Comparison of ENCODE assay signal across 14 cellular contexts in genomic region chr19:18651300-18651699, GRCh38. TPM values are rescaled to one million over a fixed set of nuclear protein-coding genes. Genes with fewer than 3 reads are reported as not detected.
DNase-seq lines count a peak whose midpoint lies in the region; ATAC-seq, FAIRE-seq and TF ChIP-seq lines count a peak whose summit lies in the region.
"Had no signal": no experiment of that assay in that cellular context is flagged by ENCODE, and none has a peak within 500 bp of the region (broad histone marks: within the 10 kb centered on the region; RNA-seq: fewer than 3 reads in every experiment).

No MANE protein-coding gene starts in this region.

- intact Hi-C loops in kidney (cut with DNase I), result no loop called here

- H3K4me1 ChIP-seq in BLaER1 (peaks cover 73% of the 10 kb centered on the region), kidney (ENCODE audit: control insufficient read depth in 1 of 2, insufficient read depth in 1 of 2, low read depth in 1 of 2, low read length in 2 of 2) (peaks cover 30 to 44% of the 10 kb centered on the region in 2 donors), skeletal muscle satellite cell (ENCODE audit: control insufficient read depth, insufficient read depth, low read length) (peaks cover 47% of the 10 kb centered on the region)
- H3K4me1 ChIP-seq in effector memory CD4-positive, alpha-beta T cell (ENCODE audit: control insufficient read depth, insufficient read depth, low read length, poor library complexity, severe bottlenecking), result no peaks in the 10 kb centered on the region

- no peak overlapping the region for H3K4me3 ChIP-seq in BLaER1
- H3K4me3 ChIP-seq in brain microvascular endothelial cell (ENCODE audit: low read depth, low read length), result no peak overlapping the region
- no peak overlapping the region for H3K4me3 ChIP-seq in kidney (ENCODE audit: low read length in 2 of 2)
- peak overlapping the region; percentile 50 for H3K4me3 ChIP-seq in skeletal muscle satellite cell (ENCODE audit: low read length)
- H3K4me3 ChIP-seq in effector memory CD4-positive, alpha-beta T cell (ENCODE audit: insufficient read depth, low read depth, low read length, poor library complexity, severe bottlenecking), result no peak overlapping the region

- DNase-seq in brain microvascular endothelial cell (no peak), kidney (no peak), CD1c-positive myeloid dendritic cell (ENCODE audit: extremely low spot score) (no peak), T-helper 2 cell (no peak)
- no peak for DNase-seq in effector memory CD4-positive, alpha-beta T cell
- DNase-seq: activated CD4-positive, alpha-beta memory T cell treated with anti-CD3 and anti-CD28 coated beads for 36 hours; dorsolateral prefrontal cortex; KG1; midbrain; SK-N-SH had no signal

- peaks cover 84% of the 10 kb centered on the region for H4K20me1 ChIP-seq in BLaER1

- H3K27me3 ChIP-seq in BLaER1 (no peaks in the 10 kb centered on the region), brain microvascular endothelial cell (replicated peaks) (no peaks in the 10 kb centered on the region), skeletal muscle satellite cell (ENCODE audit: control insufficient read depth, insufficient read depth, low read length) (no peaks in the 10 kb centered on the region)
- H3K27me3 ChIP-seq in effector memory CD4-positive, alpha-beta T cell (replicated peaks; ENCODE audit: control insufficient read depth, insufficient read depth, low read length, poor library complexity, severe bottlenecking), result no peaks in the 10 kb centered on the region
- H3K27me3 ChIP-seq: dorsolateral prefrontal cortex had no signal

- TF ChIP-seq CTCF in brain microvascular endothelial cell (IDR thresholded peaks at IDR 0.05; ENCODE audit: low read depth, low read length, missing control alignments) (no peak), kidney (IDR thresholded peaks at IDR 0.05; ENCODE audit: borderline replicate concordance, extremely low read depth, insufficient read depth) (no peak)

- H3K9me3 ChIP-seq in BLaER1 (no peaks in the 10 kb centered on the region), kidney (ENCODE audit: control insufficient read depth in 1 of 2, low read length in 2 of 2) (no peaks in the 10 kb centered on the region), skeletal muscle satellite cell (replicated peaks; ENCODE audit: low read length) (no peaks in the 10 kb centered on the region)
- no peaks in the 10 kb centered on the region for H3K9me3 ChIP-seq in effector memory CD4-positive, alpha-beta T cell (ENCODE audit: control insufficient read depth, low read length)
- H3K9me3 ChIP-seq: SK-N-SH had no signal

- H3K27ac ChIP-seq in BLaER1 (no peak overlapping the region; the same call in 1 of the 2 replicates), brain microvascular endothelial cell (peak overlapping the region; percentile 90), kidney (ENCODE audit: low read depth in 2 of 2, low read length in 2 of 2) (peak overlapping the region; percentile 11 to 49)
- no peak overlapping the region for H3K27ac ChIP-seq in effector memory CD4-positive, alpha-beta T cell (ENCODE audit: insufficient read depth, low read length, poor library complexity, severe bottlenecking)

- in situ Hi-C loops in brain microvascular endothelial cell (cut with HindIII; ENCODE audit: low pct_ligation_motif_present, low sequenced_read_pairs), result no loop called here

- H3K9ac ChIP-seq in BLaER1 (no peak overlapping the region), kidney (ENCODE audit: low read length in 2 of 2) (no peak overlapping the region), skeletal muscle satellite cell (ENCODE audit: low read depth, low read length) (peak overlapping the region; percentile 70)
- H3K9ac ChIP-seq: SK-N-SH had no signal

- ATAC-seq in HG03439 (IDR thresholded peaks at IDR 0.05; ENCODE audit: unreplicated experiment), result no peak

- H3K36me3 ChIP-seq in BLaER1, result no peaks in the 10 kb centered on the region; the same call in 1 of the 2 replicates
- H3K36me3 ChIP-seq in brain microvascular endothelial cell (replicated peaks), result no peaks in the 10 kb centered on the region
- no peaks in the 10 kb centered on the region for H3K36me3 ChIP-seq in kidney (ENCODE audit: control insufficient read depth in 1 of 2, insufficient read depth in 2 of 2, low read length in 2 of 2)
- H3K36me3 ChIP-seq in skeletal muscle satellite cell (ENCODE audit: insufficient read depth, low read length), result no peaks in the 10 kb centered on the region
- no peaks in the 10 kb centered on the region for H3K36me3 ChIP-seq in effector memory CD4-positive, alpha-beta T cell (ENCODE audit: control insufficient read depth, insufficient read depth, low read length)

- FAIRE-seq in kidney (lab: Jason Lieb, UNC), result no peak
- FAIRE-seq: G401.6 had no signal

- H3K4me2 ChIP-seq in BLaER1 (peak overlapping the region; percentile 98), skeletal muscle satellite cell (ENCODE audit: low read length) (peak overlapping the region; percentile 71)
- H3K4me2 ChIP-seq: SK-N-SH had no signal

RNA-seq across cellular contexts. Expression of gene KLHL26, which starts 14.5 kb away (rescaled TPM):
- total RNA-seq in kidney, result 16.1 TPM
- polyA plus RNA-seq in kidney (ENCODE audit: insufficient read depth, low read depth, low replicate concordance), result 5.6 TPM
- 3.3 and 3.5 TPM in 2 replicates for total RNA-seq in skeletal muscle satellite cell (2012; rRNA removed)

RNA-seq across cellular contexts. Expression of gene CRTC1, which starts 32.2 kb away (rescaled TPM):
- 26.8 TPM for total RNA-seq in kidney
- polyA plus RNA-seq in kidney (ENCODE audit: insufficient read depth, low read depth, low replicate concordance), result 10.9 TPM
- total RNA-seq in skeletal muscle satellite cell (2012; rRNA removed), result 2.2 and 2.3 TPM in 2 replicates

RNA-seq across cellular contexts. Expression of gene TMEM59L, which starts 38.6 kb away (rescaled TPM):
- total RNA-seq in kidney, result 5.9 TPM
- polyA plus RNA-seq in kidney (ENCODE audit: insufficient read depth, low read depth, low replicate concordance), result 1.5 TPM
- 0.87 and 1.0 TPM in 2 replicates for total RNA-seq in skeletal muscle satellite cell (2012; rRNA removed)

RNA-seq across cellular contexts. Expression of gene CRLF1, which starts 44.7 kb away (rescaled TPM):
- total RNA-seq in kidney, result 28.9 TPM
- 6.6 TPM for polyA plus RNA-seq in kidney (ENCODE audit: insufficient read depth, low read depth, low replicate concordance)
- total RNA-seq in skeletal muscle satellite cell (2012; rRNA removed), result 21.6 and 36.8 TPM in 2 replicates
- total RNA-seq: activated CD4-positive, alpha-beta memory T cell treated with anti-CD3 and anti-CD28 coated beads for 36 hours had no signal

Comparison
In these comparisons a context has a peak if more than half of its experiments do, and no peak if none do; other contexts are left out.
1. H3K27ac ChIP-seq: peak in brain microvascular endothelial cell (single experiment) and kidney (2 of 2); none in BLaER1 (single experiment) and effector memory CD4-positive, alpha-beta T cell (single experiment).